17 cellular contexts compared by ENCODE assay signal in the genomic region with DNA sequence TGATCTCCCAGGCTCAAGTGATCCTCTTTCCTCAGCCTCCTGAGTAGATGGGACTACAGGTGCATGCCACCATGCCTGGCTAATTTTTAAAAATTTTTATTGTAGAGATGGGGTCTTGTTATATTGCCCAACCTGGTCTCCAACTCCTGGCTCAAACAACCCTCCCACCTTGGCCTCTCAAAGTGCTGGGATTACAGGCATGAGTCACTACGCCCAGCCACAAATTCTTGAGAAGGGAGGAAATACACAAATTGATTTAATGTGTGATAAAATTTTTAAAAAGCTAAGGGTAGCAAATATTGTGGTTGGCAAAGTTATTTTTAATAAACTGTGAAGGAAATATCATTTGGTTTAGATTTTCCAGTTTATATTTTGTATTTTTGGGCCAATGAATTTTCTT. TPM values are rescaled to one million over a fixed set of nuclear protein-coding genes. Genes with fewer than 3 reads are reported as not detected.
DNase-seq lines count a peak whose midpoint lies in the region; ATAC-seq, FAIRE-seq and TF ChIP-seq lines count a peak whose summit lies in the region.
"Had no signal": no experiment of that assay in that cellular context is flagged by ENCODE, and none has a peak within 500 bp of the region (broad histone marks: within the 10 kb centered on the region; RNA-seq: fewer than 3 reads in every experiment).

No MANE protein-coding gene starts in this region.

- no peak overlapping the region for H3K4me2 ChIP-seq in PC-3 (ENCODE audit: low read length)
- H3K4me2 ChIP-seq in HepG2 (ENCODE audit: low read depth, low read length): no peak overlapping the region
- H3K4me2 ChIP-seq: hepatocyte had no signal

- peak; percentile 38; the same call in 1 of the 2 replicates for ATAC-seq in PC-3
- ATAC-seq in HepG2: no peak
- ATAC-seq: right lobe of liver had no signal

- POLR2A ChIA-PET in activated CD4-positive, alpha-beta memory T cell treated with anti-CD3 and anti-CD28 coated beads, Interleukin-2, amount 10 ng/mL, durations not matched to agents 7 days and 5 days (lab: Charles Lee): interaction anchor here (0.5 to 1.6 kb wide), 3 partner anchors 19 to 222 kb away, joined by 3 to 8 read pairs (median 4); partner anchors contain the start of gene FUS
- POLR2A ChIA-PET in activated CD4-positive, alpha-beta memory T cell treated with anti-CD3 and anti-CD28 coated beads for 36 hours (lab: Charles Lee): no interaction called here
- POLR2A ChIA-PET in PC-3 (lab: Charles Lee; ENCODE audit: unreplicated experiment): no interaction called here
- POLR2A ChIA-PET in HepG2 (lab: Yijun Ruan, JAX): no interaction called here

- intact Hi-C loops in activated CD4-positive, alpha-beta memory T cell treated with anti-CD3 and anti-CD28 coated beads for 36 hours (cut with micrococcal nuclease): no loop called here
- intact Hi-C loops in PC-3 (cut with micrococcal nuclease): no loop called here
- intact Hi-C loops in HepG2 (cut with micrococcal nuclease; ENCODE audit: unreplicated experiment): no loop called here
- intact Hi-C loops in head of caudate nucleus (cut with DNase I): no loop called here

- H3K4me3 ChIP-seq in PC-3 (ENCODE audit: low read length) (no peak overlapping the region), fibroblast of the aortic adventitia (ENCODE audit: low read depth, low read length) (no peak overlapping the region), HepG2 (replicated peaks in 1 of 3; ENCODE audit: insufficient read depth in 1 of 3, low read depth in 2 of 3, low read length in 3 of 3) (no peak overlapping the region)
- H3K4me3 ChIP-seq: ascending aorta, hepatocyte, right lobe of liver, thyroid gland had no signal

- no peaks in the 10 kb centered on the region for H4K20me1 ChIP-seq in PC-3 (ENCODE audit: low read length)
- H4K20me1 ChIP-seq in HepG2 (ENCODE audit: insufficient read depth, low read length): no peaks in the 10 kb centered on the region

- H3K79me2 ChIP-seq in PC-3 (ENCODE audit: low read length) (peaks cover 7% of the 10 kb centered on the region; the same call in 1 of the 2 replicates), HepG2 (ENCODE audit: insufficient read depth, low read length) (no peaks in the 10 kb centered on the region)
- H3K79me2 ChIP-seq: hepatocyte had no signal

- no peak for TF ChIP-seq CTCF in PC-3 (conservative IDR thresholded peaks at IDR 0.05; ENCODE audit: low read depth, low read length)
- TF ChIP-seq CTCF in fibroblast of the aortic adventitia (IDR thresholded peaks at IDR 0.05; ENCODE audit: insufficient read depth, low read length): no peak
- TF ChIP-seq CTCF in HepG2 (CRISPR knock-in tag; IDR thresholded peaks at IDR 0.05): no peak

- H2AFZ ChIP-seq in PC-3 (ENCODE audit: low read length) (no peak overlapping the region), HepG2 (ENCODE audit: low read length) (no peak overlapping the region)
- H2AFZ ChIP-seq: hepatocyte had no signal

- CTCF ChIA-PET in activated CD4-positive, alpha-beta memory T cell treated with anti-CD3 and anti-CD28 coated beads, Interleukin-2, amount 10 ng/mL, durations not matched to agents 7 days and 5 days (lab: Charles Lee): interaction anchor here (1.0 to 1.9 kb wide), 5 partner anchors 16 to 261 kb away, joined by 3 to 8 read pairs (median 3); no protein-coding TSS in a partner anchor
- CTCF ChIA-PET in activated CD4-positive, alpha-beta memory T cell treated with anti-CD3 and anti-CD28 coated beads for 36 hours (lab: Charles Lee): interaction anchor here (0.7 to 1.3 kb wide), 2 partner anchors 20 to 35 kb away, joined by 3 to 4 read pairs; no protein-coding TSS in a partner anchor
- CTCF ChIA-PET in PC-3 (lab: Charles Lee): no interaction called here
- CTCF ChIA-PET in HepG2 (lab: Yijun Ruan, JAX; ENCODE audit: low intra/inter-chr PET ratio, low total read pairs): no interaction called here

- H3K4me1 Mint-ChIP-seq in activated CD4-positive, alpha-beta memory T cell treated with anti-CD3 and anti-CD28 coated beads, Interleukin-2, amount 10 ng/mL, durations not matched to agents 7 days and 5 days: peaks cover 47% of the 10 kb centered on the region
- peaks cover 7% of the 10 kb centered on the region for H3K4me1 Mint-ChIP-seq in activated CD4-positive, alpha-beta memory T cell treated with anti-CD3 and anti-CD28 coated beads for 36 hours (ENCODE audit: low read depth)

- no peak for TF ChIP-seq RAD21 in HepG2 (CRISPR knock-in tag; IDR thresholded peaks at IDR 0.05)

- no peaks in the 10 kb centered on the region for H3K36me3 ChIP-seq in PC-3 (ENCODE audit: low read depth, low read length)
- no peaks in the 10 kb centered on the region for H3K36me3 ChIP-seq in HepG2 (replicated peaks in 1 of 2; ENCODE audit: control insufficient read depth in 1 of 2, insufficient read depth in 2 of 2, low read length in 2 of 2)
- H3K36me3 ChIP-seq: ascending aorta, right lobe of liver, thyroid gland had no signal

- 53% methylated on average over 1 of the region's 1 CpG for WGBS in HepG2 (ENCODE audit: low lambda C conversion rate)

- BruUV-seq in PC-3 (replicated peaks; lab: Mats Ljungman, UMichigan) (no TSS peak), HepG2 (replicated peaks; lab: Mats Ljungman, UMichigan) (no TSS peak)

- H3K27me3 ChIP-seq in PC-3 (ENCODE audit: low read length) (no peaks in the 10 kb centered on the region), HepG2 (ENCODE audit: control insufficient read depth in 1 of 2, insufficient read depth in 2 of 2, low read length in 2 of 2) (peaks cover 2 to 5% of the 10 kb centered on the region in 2 experiments; a peak in 2 of 5 replicates)
- H3K27me3 ChIP-seq: ascending aorta, hepatocyte, right lobe of liver, thyroid gland had no signal

- no peaks in the 10 kb centered on the region for H3K9me3 ChIP-seq in PC-3 (ENCODE audit: low read length)
- no peaks in the 10 kb centered on the region for H3K9me3 ChIP-seq in HepG2 (ENCODE audit: low read length)
- H3K9me3 ChIP-seq: ascending aorta, right lobe of liver, thyroid gland had no signal

- H3K27ac ChIP-seq in PC-3 (ENCODE audit: low read length): no peak overlapping the region
- H3K27ac ChIP-seq in HepG2 (ENCODE audit: extremely low read length, insufficient read depth, low read length): no peak overlapping the region
- H3K27ac ChIP-seq: ascending aorta, hepatocyte, right lobe of liver, thyroid gland had no signal

- H3K4me1 ChIP-seq in PC-3 (ENCODE audit: insufficient read depth, low read length) (no peaks in the 10 kb centered on the region; the same call in 1 of the 2 replicates), HepG2 (ENCODE audit: insufficient read depth, low read length) (0 out of 2 replicates have a peak, but pooled peaks cover 8% of the 10 kb centered on the region)
- H3K4me1 ChIP-seq: ascending aorta, right lobe of liver, thyroid gland had no signal

- no peak for TF ChIP-seq POLR2A in HepG2 (IDR thresholded peaks at IDR 0.05; ENCODE audit: insufficient read depth in 1 of 2, low read depth in 2 of 2, low read length in 2 of 2)

- H3K27me3 Mint-ChIP-seq in activated CD4-positive, alpha-beta memory T cell treated with anti-CD3 and anti-CD28 coated beads, Interleukin-2, amount 10 ng/mL, durations not matched to agents 7 days and 5 days: peaks cover 2% of the 10 kb centered on the region
- H3K27me3 Mint-ChIP-seq in activated CD4-positive, alpha-beta memory T cell treated with anti-CD3 and anti-CD28 coated beads for 36 hours: no peaks in the 10 kb centered on the region

- in situ Hi-C loops in HepG2 (cut with HindIII; ENCODE audit: extremely low pct_ligation_motif_present, low pct_unique_long_range_greater_than_20kb): no loop called here

- H3K9me2 ChIP-seq in PC-3 (replicated peaks; ENCODE audit: low read length): no peaks in the 10 kb centered on the region

- H3K27ac Mint-ChIP-seq in activated CD4-positive, alpha-beta memory T cell treated with anti-CD3 and anti-CD28 coated beads, Interleukin-2, amount 10 ng/mL, durations not matched to agents 7 days and 5 days: peak overlapping the region; percentile 18
- H3K27ac Mint-ChIP-seq in activated CD4-positive, alpha-beta memory T cell treated with anti-CD3 and anti-CD28 coated beads for 36 hours: no peak overlapping the region

- no peaks in the 10 kb centered on the region for H3F3A ChIP-seq in PC-3 (ENCODE audit: low read length, unreplicated experiment)

- no peak overlapping the region for H3K4me3 Mint-ChIP-seq in activated CD4-positive, alpha-beta memory T cell treated with anti-CD3 and anti-CD28 coated beads, Interleukin-2, amount 10 ng/mL, durations not matched to agents 7 days and 5 days
- H3K4me3 Mint-ChIP-seq in activated CD4-positive, alpha-beta memory T cell treated with anti-CD3 and anti-CD28 coated beads for 36 hours: no peak overlapping the region

- TF ChIP-seq EP300 in HepG2 (IDR thresholded peaks at IDR 0.05; ENCODE audit: low read depth in 2 of 2, low read length in 2 of 2): no peak
- TF ChIP-seq EP300 in HepG2 (CRISPR knock-in tag; IDR thresholded peaks at IDR 0.05; ENCODE audit: borderline replicate concordance): no peak

- no peak for DNase-seq in activated CD4-positive, alpha-beta memory T cell treated with anti-CD3 and anti-CD28 coated beads, Interleukin-2, amount 10 ng/mL, durations not matched to agents 7 days and 5 days
- DNase-seq in activated CD4-positive, alpha-beta memory T cell treated with anti-CD3 and anti-CD28 coated beads for 36 hours: no peak
- DNase-seq in PC-3 (peak; percentile 43), fibroblast of the aortic adventitia (ENCODE audit: low read depth) (peak; percentile 12), HepG2 (ENCODE audit: low spot score) (no peak), head of caudate nucleus (no peak)
- DNase-seq: cortex of kidney; NCI-H1417 treated with DMSO at 0.1 percent for 48 hours; NCI-H446; occipital lobe; right lobe of liver; stimulated activated CD4-positive, alpha-beta T cell treated with anti-CD3 and anti-CD28 coated beads, Interleukin-2, amount 100 ng/mL, for 48 hours; thyroid gland had no signal

- peaks cover 17% of the 10 kb centered on the region for H3K9me3 Mint-ChIP-seq in activated CD4-positive, alpha-beta memory T cell treated with anti-CD3 and anti-CD28 coated beads, Interleukin-2, amount 10 ng/mL, durations not matched to agents 7 days and 5 days
- H3K9me3 Mint-ChIP-seq in activated CD4-positive, alpha-beta memory T cell treated with anti-CD3 and anti-CD28 coated beads for 36 hours: peaks cover 11% of the 10 kb centered on the region

- H3K36me3 Mint-ChIP-seq in activated CD4-positive, alpha-beta memory T cell treated with anti-CD3 and anti-CD28 coated beads, Interleukin-2, amount 10 ng/mL, durations not matched to agents 7 days and 5 days (ENCODE audit: low read depth): peaks cover 21% of the 10 kb centered on the region
- no peaks in the 10 kb centered on the region for H3K36me3 Mint-ChIP-seq in activated CD4-positive, alpha-beta memory T cell treated with anti-CD3 and anti-CD28 coated beads for 36 hours

- FAIRE-seq in HepG2 (lab: Jason Lieb, UNC): no peak
- FAIRE-seq: A204.1, G401.6 had no signal

- H3K9ac ChIP-seq in PC-3 (ENCODE audit: low read length): no peak overlapping the region
- no peak overlapping the region for H3K9ac ChIP-seq in HepG2 (ENCODE audit: insufficient read depth, low read depth, low read length)

RNA-seq across cellular contexts. Expression of gene ITGAD, which starts 9.6 kb away (rescaled TPM):
- total RNA-seq in activated CD4-positive, alpha-beta memory T cell treated with anti-CD3 and anti-CD28 coated beads, Interleukin-2, amount 10 ng/mL, durations not matched to agents 7 days and 5 days: not detected
- total RNA-seq in activated CD4-positive, alpha-beta memory T cell treated with anti-CD3 and anti-CD28 coated beads for 36 hours: not detected
- total RNA-seq in PC-3 (2014; rRNA removed) (not detected in 2 replicates), fibroblast of the aortic adventitia (ENCODE audit: low replicate concordance) (not detected in 2 replicates), HepG2 (2016; rRNA removed; fragmentation: Illumina TruSeq; extraction: Trizol) (not detected in 2 replicates)
- total RNA-seq in HepG2 (2016; cell fraction: cytosol; rRNA removed; fragmentation: Illumina TruSeq; extraction: Trizol; ENCODE audit: low read depth): not detected in 2 replicates
- not detected in 2 replicates for total RNA-seq in HepG2 (2016; cell fraction: insoluble cytoplasmic fraction; rRNA removed; fragmentation: Illumina TruSeq; extraction: Trizol)
- total RNA-seq in HepG2 (2016; cell fraction: membrane; rRNA removed; fragmentation: Illumina TruSeq; extraction: Trizol): not detected in 2 replicates
- not detected in 2 replicates for total RNA-seq in HepG2 (2016; cell fraction: nucleus; rRNA removed; fragmentation: Illumina TruSeq; extraction: Trizol)
- polyA plus RNA-seq in HepG2 (2011; rRNA removed): not detected in 2 replicates
- polyA plus RNA-seq in HepG2 (2011; cell fraction: cytosol; rRNA removed): not detected in 2 replicates
- not detected in 2 replicates for polyA plus RNA-seq in HepG2 (2011; cell fraction: nucleus; rRNA removed)
- not detected in 2 replicates for polyA plus RNA-seq in HepG2 (2012)
- polyA plus RNA-seq in HepG2 (2016; cell fraction: cytosol; fragmentation: Illumina TruSeq; extraction: Trizol; ENCODE audit: low read depth): not detected in 2 replicates
- polyA plus RNA-seq in HepG2 (2016; cell fraction: insoluble cytoplasmic fraction; fragmentation: Illumina TruSeq; extraction: Trizol; ENCODE audit: low read depth): not detected in 2 replicates
- polyA plus RNA-seq in HepG2 (2016; cell fraction: membrane; fragmentation: Illumina TruSeq; extraction: Trizol; ENCODE audit: low read depth): not detected in 2 replicates
- not detected in 2 replicates for polyA plus RNA-seq in HepG2 (2016; cell fraction: nucleus; fragmentation: Illumina TruSeq; extraction: Trizol; ENCODE audit: insufficient read depth, low read depth)
- polyA minus RNA-seq in HepG2 (2011; rRNA and poly(A)+ RNA removed; ENCODE audit: low replicate concordance): not detected in 2 replicates
- polyA minus RNA-seq in HepG2 (2011; cell fraction: cytosol; rRNA and poly(A)+ RNA removed): not detected in 2 replicates
- not detected in 2 replicates for polyA minus RNA-seq in HepG2 (2011; cell fraction: nucleus; rRNA and poly(A)+ RNA removed)
- total RNA-seq: ascending aorta, hepatocyte, occipital lobe, thyroid gland had no signal
- polyA plus RNA-seq: hepatocyte had no signal

RNA-seq across cellular contexts. Expression of gene COX6A2, which starts 25.5 kb away (rescaled TPM):
- total RNA-seq in activated CD4-positive, alpha-beta memory T cell treated with anti-CD3 and anti-CD28 coated beads, Interleukin-2, amount 10 ng/mL, durations not matched to agents 7 days and 5 days: not detected
- not detected for total RNA-seq in activated CD4-positive, alpha-beta memory T cell treated with anti-CD3 and anti-CD28 coated beads for 36 hours
- total RNA-seq in PC-3 (2014; rRNA removed): not detected in 2 replicates
- not detected in 2 replicates for total RNA-seq in fibroblast of the aortic adventitia (ENCODE audit: low replicate concordance)
- total RNA-seq in HepG2 (2016; rRNA removed; fragmentation: Illumina TruSeq; extraction: Trizol): not detected in 2 replicates
- total RNA-seq in HepG2 (2016; cell fraction: cytosol; rRNA removed; fragmentation: Illumina TruSeq; extraction: Trizol; ENCODE audit: low read depth): not detected in 2 replicates
- not detected in 2 replicates for total RNA-seq in HepG2 (2016; cell fraction: insoluble cytoplasmic fraction; rRNA removed; fragmentation: Illumina TruSeq; extraction: Trizol)
- not detected in 2 replicates for total RNA-seq in HepG2 (2016; cell fraction: membrane; rRNA removed; fragmentation: Illumina TruSeq; extraction: Trizol)
- not detected in 2 replicates for total RNA-seq in HepG2 (2016; cell fraction: nucleus; rRNA removed; fragmentation: Illumina TruSeq; extraction: Trizol)
- polyA plus RNA-seq in HepG2 (2011; rRNA removed): not detected in 2 replicates
- polyA plus RNA-seq in HepG2 (2011; cell fraction: cytosol; rRNA removed): not detected in 2 replicates
- not detected in 2 replicates for polyA plus RNA-seq in HepG2 (2011; cell fraction: nucleus; rRNA removed)
- not detected in 2 replicates for polyA plus RNA-seq in HepG2 (2012)
- polyA plus RNA-seq in HepG2 (2016; cell fraction: cytosol; fragmentation: Illumina TruSeq; extraction: Trizol; ENCODE audit: low read depth): not detected in 2 replicates
- polyA plus RNA-seq in HepG2 (2016; cell fraction: insoluble cytoplasmic fraction; fragmentation: Illumina TruSeq; extraction: Trizol; ENCODE audit: low read depth): not detected in 2 replicates
- polyA plus RNA-seq in HepG2 (2016; cell fraction: membrane; fragmentation: Illumina TruSeq; extraction: Trizol; ENCODE audit: low read depth): not detected in 2 replicates
- polyA plus RNA-seq in HepG2 (2016; cell fraction: nucleus; fragmentation: Illumina TruSeq; extraction: Trizol; ENCODE audit: insufficient read depth, low read depth): not detected in 2 replicates
- polyA minus RNA-seq in HepG2 (2011; rRNA and poly(A)+ RNA removed; ENCODE audit: low replicate concordance): not detected in 2 replicates
- not detected in 2 replicates for polyA minus RNA-seq in HepG2 (2011; cell fraction: cytosol; rRNA and poly(A)+ RNA removed)
- not detected in 2 replicates for polyA minus RNA-seq in HepG2 (2011; cell fraction: nucleus; rRNA and poly(A)+ RNA removed)
- total RNA-seq: ascending aorta, hepatocyte, occipital lobe, thyroid gland had no signal

RNA-seq across cellular contexts. Expression of gene ZNF843, which starts 39.9 kb away (rescaled TPM):
- total RNA-seq in activated CD4-positive, alpha-beta memory T cell treated with anti-CD3 and anti-CD28 coated beads, Interleukin-2, amount 10 ng/mL, durations not matched to agents 7 days and 5 days: under 1 TPM in 1 of 2 experiments, not detected in 1; 0.13 TPM
- under 1 TPM; 0.17 to 0.19 TPM for total RNA-seq in activated CD4-positive, alpha-beta memory T cell treated with anti-CD3 and anti-CD28 coated beads for 36 hours
- total RNA-seq in PC-3 (2014; rRNA removed) (0.52 TPM in 1 of 2 replicates, not detected in the other), fibroblast of the aortic adventitia (ENCODE audit: low replicate concordance) (0.25 and 0.99 TPM in 2 replicates), HepG2 (2016; rRNA removed; fragmentation: Illumina TruSeq; extraction: Trizol) (not detected in 2 replicates)
- total RNA-seq in HepG2 (2016; cell fraction: cytosol; rRNA removed; fragmentation: Illumina TruSeq; extraction: Trizol; ENCODE audit: low read depth): 0.20 TPM in 1 of 2 replicates, not detected in the other
- total RNA-seq in HepG2 (2016; cell fraction: insoluble cytoplasmic fraction; rRNA removed; fragmentation: Illumina TruSeq; extraction: Trizol): not detected in 2 replicates
- not detected in 2 replicates for total RNA-seq in HepG2 (2016; cell fraction: membrane; rRNA removed; fragmentation: Illumina TruSeq; extraction: Trizol)
- not detected in 2 replicates for total RNA-seq in HepG2 (2016; cell fraction: nucleus; rRNA removed; fragmentation: Illumina TruSeq; extraction: Trizol)
- 0.03 and 0.04 TPM in 2 replicates for polyA plus RNA-seq in HepG2 (2011; rRNA removed)
- polyA plus RNA-seq in HepG2 (2011; cell fraction: cytosol; rRNA removed): 0.04 TPM in 1 of 2 replicates, not detected in the other
- polyA plus RNA-seq in HepG2 (2011; cell fraction: nucleus; rRNA removed): not detected in 2 replicates
- polyA plus RNA-seq in HepG2 (2012): not detected in 2 replicates
- polyA plus RNA-seq in HepG2 (2016; cell fraction: cytosol; fragmentation: Illumina TruSeq; extraction: Trizol; ENCODE audit: low read depth): not detected in 2 replicates
- not detected in 2 replicates for polyA plus RNA-seq in HepG2 (2016; cell fraction: insoluble cytoplasmic fraction; fragmentation: Illumina TruSeq; extraction: Trizol; ENCODE audit: low read depth)
- polyA plus RNA-seq in HepG2 (2016; cell fraction: membrane; fragmentation: Illumina TruSeq; extraction: Trizol; ENCODE audit: low read depth): not detected in 2 replicates
- not detected in 2 replicates for polyA plus RNA-seq in HepG2 (2016; cell fraction: nucleus; fragmentation: Illumina TruSeq; extraction: Trizol; ENCODE audit: insufficient read depth, low read depth)
- polyA minus RNA-seq in HepG2 (2011; rRNA and poly(A)+ RNA removed; ENCODE audit: low replicate concordance): 0.12 TPM in 1 of 2 replicates, not detected in the other
- polyA minus RNA-seq in HepG2 (2011; cell fraction: cytosol; rRNA and poly(A)+ RNA removed): not detected in 2 replicates
- not detected in 2 replicates for polyA minus RNA-seq in HepG2 (2011; cell fraction: nucleus; rRNA and poly(A)+ RNA removed)

RNA-seq across cellular contexts. Expression of gene ITGAX, which starts 47.7 kb away (rescaled TPM):
- total RNA-seq in activated CD4-positive, alpha-beta memory T cell treated with anti-CD3 and anti-CD28 coated beads, Interleukin-2, amount 10 ng/mL, durations not matched to agents 7 days and 5 days: 10 to 100 TPM; 42.0 to 43.2 TPM
- 10 to 100 TPM; 30.3 to 32.9 TPM for total RNA-seq in activated CD4-positive, alpha-beta memory T cell treated with anti-CD3 and anti-CD28 coated beads for 36 hours
- total RNA-seq in PC-3 (2014; rRNA removed) (not detected in 2 replicates), fibroblast of the aortic adventitia (ENCODE audit: low replicate concordance) (not detected in 2 replicates), HepG2 (2016; rRNA removed; fragmentation: Illumina TruSeq; extraction: Trizol) (not detected in 2 replicates)
- total RNA-seq in HepG2 (2016; cell fraction: cytosol; rRNA removed; fragmentation: Illumina TruSeq; extraction: Trizol; ENCODE audit: low read depth): 0.18 TPM in 1 of 2 replicates, not detected in the other
- not detected in 2 replicates for total RNA-seq in HepG2 (2016; cell fraction: insoluble cytoplasmic fraction; rRNA removed; fragmentation: Illumina TruSeq; extraction: Trizol)
- total RNA-seq in HepG2 (2016; cell fraction: membrane; rRNA removed; fragmentation: Illumina TruSeq; extraction: Trizol): not detected in 2 replicates
- not detected in 2 replicates for total RNA-seq in HepG2 (2016; cell fraction: nucleus; rRNA removed; fragmentation: Illumina TruSeq; extraction: Trizol)
- 0.32 and 0.42 TPM in 2 replicates for polyA plus RNA-seq in HepG2 (2011; rRNA removed)
- polyA plus RNA-seq in HepG2 (2011; cell fraction: cytosol; rRNA removed): 0.12 and 0.23 TPM in 2 replicates
- polyA plus RNA-seq in HepG2 (2011; cell fraction: nucleus; rRNA removed): 1.00 and 1.2 TPM in 2 replicates
- 0.07 and 0.17 TPM in 2 replicates for polyA plus RNA-seq in HepG2 (2012)
- polyA plus RNA-seq in HepG2 (2016; cell fraction: cytosol; fragmentation: Illumina TruSeq; extraction: Trizol; ENCODE audit: low read depth): not detected in 2 replicates
- not detected in 2 replicates for polyA plus RNA-seq in HepG2 (2016; cell fraction: insoluble cytoplasmic fraction; fragmentation: Illumina TruSeq; extraction: Trizol; ENCODE audit: low read depth)
- polyA plus RNA-seq in HepG2 (2016; cell fraction: membrane; fragmentation: Illumina TruSeq; extraction: Trizol; ENCODE audit: low read depth): not detected in 2 replicates
- not detected in 2 replicates for polyA plus RNA-seq in HepG2 (2016; cell fraction: nucleus; fragmentation: Illumina TruSeq; extraction: Trizol; ENCODE audit: insufficient read depth, low read depth)
- polyA minus RNA-seq in HepG2 (2011; rRNA and poly(A)+ RNA removed; ENCODE audit: low replicate concordance): 0.05 and 0.28 TPM in 2 replicates
- 0.30 TPM in 1 of 2 replicates, not detected in the other for polyA minus RNA-seq in HepG2 (2011; cell fraction: cytosol; rRNA and poly(A)+ RNA removed)
- polyA minus RNA-seq in HepG2 (2011; cell fraction: nucleus; rRNA and poly(A)+ RNA removed): 0.13 and 0.37 TPM in 2 replicates

RNA-seq across cellular contexts. Expression of gene ARMC5, which starts 56.6 kb away (rescaled TPM):
- total RNA-seq in activated CD4-positive, alpha-beta memory T cell treated with anti-CD3 and anti-CD28 coated beads, Interleukin-2, amount 10 ng/mL, durations not matched to agents 7 days and 5 days: 10 to 100 TPM; 10.1 to 12.0 TPM
- 1 to 10 TPM; 5.5 to 6.4 TPM for total RNA-seq in activated CD4-positive, alpha-beta memory T cell treated with anti-CD3 and anti-CD28 coated beads for 36 hours
- total RNA-seq in PC-3 (2014; rRNA removed) (5.4 and 5.8 TPM in 2 replicates), fibroblast of the aortic adventitia (ENCODE audit: low replicate concordance) (7.4 and 16.9 TPM in 2 replicates), HepG2 (2016; rRNA removed; fragmentation: Illumina TruSeq; extraction: Trizol) (13.0 and 22.3 TPM in 2 replicates)
- 2.5 and 3.1 TPM in 2 replicates for total RNA-seq in HepG2 (2016; cell fraction: cytosol; rRNA removed; fragmentation: Illumina TruSeq; extraction: Trizol; ENCODE audit: low read depth)
- 10.7 and 21.4 TPM in 2 replicates for total RNA-seq in HepG2 (2016; cell fraction: insoluble cytoplasmic fraction; rRNA removed; fragmentation: Illumina TruSeq; extraction: Trizol)
- total RNA-seq in HepG2 (2016; cell fraction: membrane; rRNA removed; fragmentation: Illumina TruSeq; extraction: Trizol): 5.2 and 6.5 TPM in 2 replicates
- total RNA-seq in HepG2 (2016; cell fraction: nucleus; rRNA removed; fragmentation: Illumina TruSeq; extraction: Trizol): 20.2 and 21.0 TPM in 2 replicates
- 10.8 and 11.9 TPM in 2 replicates for polyA plus RNA-seq in HepG2 (2011; rRNA removed)
- polyA plus RNA-seq in HepG2 (2011; cell fraction: cytosol; rRNA removed): 6.1 and 8.8 TPM in 2 replicates
- 83.4 and 108 TPM in 2 replicates for polyA plus RNA-seq in HepG2 (2011; cell fraction: nucleus; rRNA removed)
- polyA plus RNA-seq in HepG2 (2012): 6.3 and 9.1 TPM in 2 replicates
- polyA plus RNA-seq in HepG2 (2016; cell fraction: cytosol; fragmentation: Illumina TruSeq; extraction: Trizol; ENCODE audit: low read depth): 1.9 and 2.5 TPM in 2 replicates
- 13.4 and 15.6 TPM in 2 replicates for polyA plus RNA-seq in HepG2 (2016; cell fraction: insoluble cytoplasmic fraction; fragmentation: Illumina TruSeq; extraction: Trizol; ENCODE audit: low read depth)
- polyA plus RNA-seq in HepG2 (2016; cell fraction: membrane; fragmentation: Illumina TruSeq; extraction: Trizol; ENCODE audit: low read depth): 3.6 and 4.2 TPM in 2 replicates
- 51.3 and 57.5 TPM in 2 replicates for polyA plus RNA-seq in HepG2 (2016; cell fraction: nucleus; fragmentation: Illumina TruSeq; extraction: Trizol; ENCODE audit: insufficient read depth, low read depth)
- 7.1 and 29.7 TPM in 2 replicates for polyA minus RNA-seq in HepG2 (2011; rRNA and poly(A)+ RNA removed; ENCODE audit: low replicate concordance)
- 6.3 and 6.8 TPM in 2 replicates for polyA minus RNA-seq in HepG2 (2011; cell fraction: cytosol; rRNA and poly(A)+ RNA removed)
- 19.5 and 24.3 TPM in 2 replicates for polyA minus RNA-seq in HepG2 (2011; cell fraction: nucleus; rRNA and poly(A)+ RNA removed)

Comparison
In these comparisons a context has a peak if more than half of its experiments do, and no peak if none do; other contexts are left out.
1. DNase-seq: peak in PC-3 (single experiment) and fibroblast of the aortic adventitia (single experiment); none in activated CD4-positive, alpha-beta memory T cell treated with anti-CD3 and anti-CD28 coated beads, Interleukin-2, amount 10 ng/mL, durations not matched to agents 7 days and 5 days (single experiment), activated CD4-positive, alpha-beta memory T cell treated with anti-CD3 and anti-CD28 coated beads for 36 hours (single experiment), HepG2 (single experiment) and head of caudate nucleus (0 of 42).
2. CTCF ChIA-PET loops: an anchor here in activated CD4-positive, alpha-beta memory T cell treated with anti-CD3 and anti-CD28 coated beads, Interleukin-2, amount 10 ng/mL, durations not matched to agents 7 days and 5 days (1.0 to 1.9 kb wide) and activated CD4-positive, alpha-beta memory T cell treated with anti-CD3 and anti-CD28 coated beads for 36 hours (0.7 to 1.3 kb wide); none called in PC-3 and HepG2.